ENCODE assay signal across 9 cellular contexts in genomic region chr3:150149651-150150051, GRCh38.
DNase-seq lines count a peak whose midpoint lies in the region; ATAC-seq and TF ChIP-seq lines count a peak whose summit lies in the region.
"Had no signal": no experiment of that assay in that cellular context is flagged by ENCODE, and none has a peak within 500 bp of the region (broad histone marks: within the 10 kb centered on the region; RNA-seq: fewer than 3 reads in every experiment).

No MANE protein-coding gene starts in this region.

- TF ChIP-seq CTCF in fibroblast of the aortic adventitia (IDR thresholded peaks at IDR 0.05; ENCODE audit: insufficient read depth, low read length): no peak

- in situ Hi-C loops in HAP-1 (cut with MboI; ENCODE audit: low sequenced_read_pairs): no loop called here

- H3K27me3 ChIP-seq in skeletal muscle satellite cell (ENCODE audit: control insufficient read depth, insufficient read depth, low read length) (no peaks in the 10 kb centered on the region), HAP-1 (ENCODE audit: low read depth) (no peaks in the 10 kb centered on the region)

- no peaks in the 10 kb centered on the region for H3K9me3 ChIP-seq in skeletal muscle satellite cell (replicated peaks; ENCODE audit: low read length)
- no peaks in the 10 kb centered on the region for H3K9me3 ChIP-seq in HAP-1

- H3K4me1 ChIP-seq in skeletal muscle satellite cell (ENCODE audit: control insufficient read depth, insufficient read depth, low read length) (peaks cover 42% of the 10 kb centered on the region), HAP-1 (no peaks in the 10 kb centered on the region)

- DNase-seq in NCI-H2107 treated with DMSO at 0.1 percent for 48 hours (lab: John Stamatoyannopoulos, UW; ENCODE audit: unreplicated experiment) (peak; percentile 16), NCI-H2107 (lab: John Stamatoyannopoulos, UW) (no peak), NCI-H748 treated with DMSO at 0.1 percent for 48 hours (lab: John Stamatoyannopoulos, UW) (peak; percentile 6), fibroblast of the aortic adventitia (ENCODE audit: low read depth) (peak; percentile 94), HEK293T (ENCODE audit: extremely low spot score) (no peak), HAP-1 (ENCODE audit: low spot score in 2 of 2) (no peak)
- DNase-seq: C1 segment of cervical spinal cord had no signal

- peak overlapping the region; percentile 83 for H3K9ac ChIP-seq in skeletal muscle satellite cell (ENCODE audit: low read depth, low read length)

- ATAC-seq in HG03432 (IDR thresholded peaks at IDR 0.05; ENCODE audit: unreplicated experiment): no peak

- H3K4me3 ChIP-seq in fibroblast of the aortic adventitia (ENCODE audit: low read depth, low read length): no peak overlapping the region
- no peak overlapping the region for H3K4me3 ChIP-seq in skeletal muscle satellite cell (ENCODE audit: low read length)
- H3K4me3 ChIP-seq in HAP-1: no peak overlapping the region

- H3K36me3 ChIP-seq in skeletal muscle satellite cell (ENCODE audit: insufficient read depth, low read length) (no peaks in the 10 kb centered on the region), HAP-1 (replicated peaks) (no peaks in the 10 kb centered on the region)

- CTCF ChIA-PET in HEK293T (lab: Yijun Ruan, JAX): interaction anchor here (1.7 kb wide), 1 partner anchor 34 kb away, joined by 7 read pairs; no protein-coding TSS in a partner anchor

- POLR2A ChIA-PET in HEK293T (lab: Yijun Ruan, JAX): interaction anchor here (0.8 kb wide), 1 partner anchor 179 kb away, joined by 3 read pairs; the partner anchor contains the start of gene PFN2

- H3K4me2 ChIP-seq in skeletal muscle satellite cell (ENCODE audit: low read length): no peak overlapping the region

TF ChIP-seq in HEK293T, 16 proteins besides CTCF, POLR2A, EP300 and RAD21:
- TF ChIP-seq L3MBTL2 (conservative IDR thresholded peaks at IDR 0.05): no peak
- no peak for TF ChIP-seq BHLHE40 (IDR thresholded peaks at IDR 0.05; ENCODE audit: borderline replicate concordance)
- TF ChIP-seq ELF4 (IDR thresholded peaks at IDR 0.05): no peak
- TF ChIP-seq FOXM1 (IDR thresholded peaks at IDR 0.05; ENCODE audit: borderline replicate concordance): no peak
- no peak for TF ChIP-seq FOXK2 (IDR thresholded peaks at IDR 0.05)
- no peak for TF ChIP-seq FOXA1 (IDR thresholded peaks at IDR 0.05)
- no peak for TF ChIP-seq TARDBP (IDR thresholded peaks at IDR 0.05)
- TF ChIP-seq, protein P1, sequence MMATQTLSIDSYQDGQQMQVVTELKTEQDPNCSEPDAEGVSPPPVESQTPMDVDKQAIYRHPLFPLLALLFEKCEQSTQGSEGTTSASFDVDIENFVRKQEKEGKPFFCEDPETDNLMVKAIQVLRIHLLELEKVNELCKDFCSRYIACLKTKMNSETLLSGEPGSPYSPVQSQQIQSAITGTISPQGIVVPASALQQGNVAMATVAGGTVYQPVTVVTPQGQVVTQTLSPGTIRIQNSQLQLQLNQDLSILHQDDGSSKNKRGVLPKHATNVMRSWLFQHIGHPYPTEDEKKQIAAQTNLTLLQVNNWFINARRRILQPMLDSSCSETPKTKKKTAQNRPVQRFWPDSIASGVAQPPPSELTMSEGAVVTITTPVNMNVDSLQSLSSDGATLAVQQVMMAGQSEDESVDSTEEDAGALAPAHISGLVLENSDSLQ (IDR thresholded peaks at IDR 0.05): no peak
- TF ChIP-seq ARNT (IDR thresholded peaks at IDR 0.05): no peak
- no peak for TF ChIP-seq ZNF384 (IDR thresholded peaks at IDR 0.05)
- no peak for TF ChIP-seq HDGF (IDR thresholded peaks at IDR 0.05; ENCODE audit: borderline replicate concordance)
- no peak for TF ChIP-seq LEF1 (IDR thresholded peaks at IDR 0.05; ENCODE audit: borderline replicate concordance)

Comparison
In these comparisons a context has a peak if more than half of its experiments do, and no peak if none do; other contexts are left out.
1. DNase-seq: peak in NCI-H2107 treated with DMSO at 0.1 percent for 48 hours (single experiment), NCI-H748 treated with DMSO at 0.1 percent for 48 hours (single experiment) and fibroblast of the aortic adventitia (single experiment); none in NCI-H2107 (single experiment), HEK293T (single experiment) and HAP-1 (0 of 2).